ENCODE assay signal across 10 cellular contexts in genomic region chr3:43001094-43001553, GRCh38. TPM values are rescaled to one million over a fixed set of nuclear protein-coding genes. Genes with fewer than 3 reads are reported as not detected.
DNase-seq lines count a peak whose midpoint lies in the region; ATAC-seq and TF ChIP-seq lines count a peak whose summit lies in the region.
"Had no signal": no experiment of that assay in that cellular context is flagged by ENCODE, and none has a peak within 500 bp of the region (broad histone marks: within the 10 kb centered on the region; RNA-seq: fewer than 3 reads in every experiment).

No MANE protein-coding gene starts in this region.

- H3K27ac ChIP-seq in smooth muscle cell (ENCODE audit: low read depth) = no peak overlapping the region
- H3K27ac ChIP-seq: SK-N-MC had no signal

- no peaks in the 10 kb centered on the region for H4K20me1 ChIP-seq in smooth muscle cell (ENCODE audit: low read depth)

- no peaks in the 10 kb centered on the region for H3K27me3 ChIP-seq in smooth muscle cell (ENCODE audit: low read depth)

- H3K4me3 ChIP-seq in smooth muscle cell = no peak overlapping the region
- H3K4me3 ChIP-seq: SK-N-MC had no signal

- no peaks in the 10 kb centered on the region for H3K4me1 ChIP-seq in smooth muscle cell (ENCODE audit: low read depth)

- no peaks in the 10 kb centered on the region for H3K79me2 ChIP-seq in smooth muscle cell (ENCODE audit: low read depth)

- no peak overlapping the region for H3K9ac ChIP-seq in smooth muscle cell (ENCODE audit: low read depth)

- H3K4me2 ChIP-seq in smooth muscle cell = no peak overlapping the region

- no peak overlapping the region for H2AFZ ChIP-seq in smooth muscle cell (ENCODE audit: low read depth)

- WGBS in smooth muscle cell (ENCODE audit: low lambda C conversion rate) = 91% methylated on average over 8 of the region's 8 CpGs

- H3K36me3 ChIP-seq in smooth muscle cell (ENCODE audit: low read depth) = no peaks in the 10 kb centered on the region

- H3K9me3 ChIP-seq in smooth muscle cell (replicated peaks; ENCODE audit: low read depth) = no peaks in the 10 kb centered on the region

- no peak for TF ChIP-seq CTCF in smooth muscle cell (IDR thresholded peaks at IDR 0.05; ENCODE audit: borderline replicate concordance, insufficient read depth, poor library complexity, severe bottlenecking)

- DNase-seq in G401 (ENCODE audit: low spot score) = peak; percentile 95
- DNase-seq in cerebellar nuclear complex (lab: John Stamatoyannopoulos, UW) = peak; percentile 49 to 83
- DNase-seq in iris pigment epithelial cell (ENCODE audit: low read depth) = peak; percentile 95
- peak; percentile 64 for DNase-seq in renal cortical epithelial cell (ENCODE audit: low read depth)
- DNase-seq in smooth muscle cell (lab: John Stamatoyannopoulos, UW; ENCODE audit: unreplicated experiment) = no peak
- DNase-seq in activated T-cell treated with anti-CD3 and anti-CD28 coated beads, Interleukin-2, amount 50 U/mL, for 1 hour = no peak
- DNase-seq in RKO (ENCODE audit: low spot score) = no peak
- DNase-seq: NCI-H1105 had no signal

- in situ Hi-C loops in G401 (cut with HindIII; ENCODE audit: low sequenced_read_pairs) = no loop called here

- ATAC-seq in GM21367 (IDR thresholded peaks at IDR 0.05; ENCODE audit: unreplicated experiment) = no peak

- no peaks in the 10 kb centered on the region for H3F3A ChIP-seq in smooth muscle cell (ENCODE audit: low read depth)

RNA-seq across cellular contexts. Expression of gene GASK1A, which starts 22.0 kb away (rescaled TPM):
- total RNA-seq in G401 (2014; rRNA removed; shearing (Covaris generic)) = not detected in 2 replicates
- total RNA-seq in renal cortical epithelial cell (0.25 and 0.87 TPM in 2 replicates), smooth muscle cell (0.04 and 0.76 TPM in 2 replicates)
- polyA plus RNA-seq in smooth muscle cell = 0.11 TPM in 1 of 2 replicates, not detected in the other

Comparison
In these comparisons a context has a peak if more than half of its experiments do, and no peak if none do; other contexts are left out.
1. DNase-seq: peak in G401 (single experiment), cerebellar nuclear complex (2 of 2), iris pigment epithelial cell (single experiment) and renal cortical epithelial cell (single experiment); none in smooth muscle cell (single experiment), activated T-cell treated with anti-CD3 and anti-CD28 coated beads, Interleukin-2, amount 50 U/mL, for 1 hour (single experiment) and RKO (single experiment).